In genomic region chr5:122774519-122774860, GRCh38 we compare ENCODE assay signal across 8 cellular contexts. TPM values are rescaled to one million over a fixed set of nuclear protein-coding genes. Genes with fewer than 3 reads are reported as not detected.
DNase-seq lines count a peak whose midpoint lies in the region; ATAC-seq and TF ChIP-seq lines count a peak whose summit lies in the region.

No MANE protein-coding gene starts in this region.

- TF ChIP-seq RAD21 in SK-N-SH (IDR thresholded peaks at IDR 0.05; ENCODE audit: low read length), result no peak

- WGBS in SK-N-SH (ENCODE audit: low lambda C conversion rate), result 40% methylated on average over 7 of the region's 8 CpGs
- 17 to 29% methylated on average over 8 of the region's 8 CpGs for WGBS in sigmoid colon, 2 donors

- H3F3A ChIP-seq in SK-N-SH (replicated peaks; ENCODE audit: insufficient read depth), result no peaks in the 10 kb centered on the region

- H3K27ac ChIP-seq in SK-N-SH (ENCODE audit: low read depth in 2 of 2, low read length in 1 of 2), result peak overlapping the region in 1 of 2 experiments; percentile 68; a peak in 2 of 4 replicates
- H3K27ac ChIP-seq in sigmoid colon, result peak overlapping the region; percentile 80 to 94 (median 88)

- peak overlapping the region; percentile 98 to 99; a peak in 3 of 4 replicates for H3K4me3 ChIP-seq in SK-N-SH (ENCODE audit: low read depth in 2 of 2, low read length in 1 of 2)
- peak overlapping the region; percentile 68 to 94 (median 86) for H3K4me3 ChIP-seq in sigmoid colon

- TF ChIP-seq POLR2A in sigmoid colon (IDR thresholded peaks at IDR 0.05), result no peak

- POLR2A ChIA-PET in SK-N-SH (lab: Yijun Ruan, JAX), result interaction anchor here (0.6 kb wide), 1 partner anchor 16 kb away, joined by 5 read pairs; no protein-coding TSS in a partner anchor

- peak overlapping the region; percentile 52; the same call in 1 of the 2 replicates for H3K9ac ChIP-seq in SK-N-SH

- H3K9me3 Mint-ChIP-seq in glutamatergic neuron (ENCODE audit: unreplicated experiment), result peaks cover 3% of the 10 kb centered on the region

- H3K4me2 ChIP-seq in SK-N-SH, result peak overlapping the region; percentile 81; the same call in 1 of the 2 replicates

- peaks cover 43% of the 10 kb centered on the region for H3K79me2 ChIP-seq in SK-N-SH (ENCODE audit: insufficient read depth)

- intact Hi-C loops in sigmoid colon (cut with DNase I), result loop anchor here (2.0 to 10.0 kb wide), 3 partner anchors 70 to 590 kb away; partner anchors contain the start of genes PRDM6 and SNX24

- no peak for DNase-seq in SK-N-SH
- no peak for DNase-seq in glutamatergic neuron
- no peak for DNase-seq in sigmoid colon
- DNase-seq in NCI-H510A (lab: John Stamatoyannopoulos, UW), result no peak
- no peak for DNase-seq in GM13976 (ENCODE audit: low spot score)
- DNase-seq in GM10266 (ENCODE audit: extremely low spot score), result no peak

- H3K36me3 ChIP-seq in SK-N-SH (replicated peaks in 1 of 2; ENCODE audit: control insufficient read depth in 1 of 2, insufficient read depth in 2 of 2, low read length in 1 of 2), result no peaks in the 10 kb centered on the region
- no peaks in the 10 kb centered on the region for H3K36me3 ChIP-seq in sigmoid colon

- no peaks in the 10 kb centered on the region for H3K27me3 Mint-ChIP-seq in glutamatergic neuron (ENCODE audit: unreplicated experiment)

- H3K9me2 ChIP-seq in SK-N-SH, result no peaks in the 10 kb centered on the region

- H3K4me1 ChIP-seq in SK-N-SH (ENCODE audit: control insufficient read depth in 1 of 2, insufficient read depth in 2 of 2, low read depth in 1 of 2, low read length in 1 of 2), result peaks cover 5 to 11% of the 10 kb centered on the region in 2 experiments; a peak in 3 of 4 replicates
- H3K4me1 ChIP-seq in sigmoid colon, result peaks cover 0 to 34% (median 19%) of the 10 kb centered on the region in 4 donors

- peak overlapping the region; percentile 99 for H2AFZ ChIP-seq in SK-N-SH (ENCODE audit: low read depth)

- peak overlapping the region; percentile 84 for H3K4me3 Mint-ChIP-seq in glutamatergic neuron (ENCODE audit: unreplicated experiment)

- CTCF ChIA-PET in SK-N-SH (lab: Yijun Ruan, JAX), result interaction anchor here (0.7 to 2.8 kb wide), 3 partner anchors 21 to 258 kb away, joined by 3 to 7 read pairs (median 3); no protein-coding TSS in a partner anchor

- H3K9me3 ChIP-seq in SK-N-SH, result no peaks in the 10 kb centered on the region
- no peaks in the 10 kb centered on the region for H3K9me3 ChIP-seq in sigmoid colon

- in situ Hi-C loops in GM13976 (cut with MboI; ENCODE audit: low sequenced_read_pairs, unreplicated experiment), result no loop called here

- H3K27me3 ChIP-seq in SK-N-SH (ENCODE audit: insufficient read depth) (no peaks in the 10 kb centered on the region), sigmoid colon (no peaks in the 10 kb centered on the region)

- peak; percentile 45 for ATAC-seq in GM18907 (IDR thresholded peaks at IDR 0.05; ENCODE audit: unreplicated experiment)
- peak; percentile 22 for ATAC-seq in HG02840 (IDR thresholded peaks at IDR 0.05; ENCODE audit: low FRiP score, unreplicated experiment)

- H3K27ac Mint-ChIP-seq in glutamatergic neuron (ENCODE audit: unreplicated experiment), result peak overlapping the region; percentile 60

- H3K4me1 Mint-ChIP-seq in glutamatergic neuron (ENCODE audit: low read depth, unreplicated experiment), result peaks cover 3% of the 10 kb centered on the region

- no peaks in the 10 kb centered on the region for H3K36me3 Mint-ChIP-seq in glutamatergic neuron (ENCODE audit: unreplicated experiment)

- H4K20me1 ChIP-seq in SK-N-SH (ENCODE audit: insufficient read depth), result peaks cover 10% of the 10 kb centered on the region; the same call in 1 of the 2 replicates

- TF ChIP-seq CTCF in SK-N-SH (IDR thresholded peaks at IDR 0.05), result no peak
- TF ChIP-seq CTCF in glutamatergic neuron (IDR thresholded peaks at IDR 0.05; ENCODE audit: partially characterized antibody, unreplicated experiment), result no peak
- TF ChIP-seq CTCF in sigmoid colon (IDR thresholded peaks at IDR 0.05), result no peak
- TF ChIP-seq CTCF in GM13976 (IDR thresholded peaks at IDR 0.05; ENCODE audit: borderline replicate concordance, control extremely low read depth, extremely low read depth, insufficient read depth, missing control alignments), result no peak
- TF ChIP-seq CTCF in GM10266 (IDR thresholded peaks at IDR 0.05; ENCODE audit: control insufficient read depth, insufficient read depth, low read depth, missing control alignments), result no peak

- no peak for TF ChIP-seq EP300 in SK-N-SH (IDR thresholded peaks at IDR 0.05; ENCODE audit: borderline replicate concordance in 1 of 2, low read depth in 1 of 2, low read length in 1 of 2)
- TF ChIP-seq EP300 in sigmoid colon (IDR thresholded peaks at IDR 0.05), result no peak

TF ChIP-seq in SK-N-SH, 30 proteins besides CTCF, POLR2A, EP300 and RAD21 (continues in another document):
- no peak for TF ChIP-seq ELF1 (IDR thresholded peaks at IDR 0.05)
- TF ChIP-seq, protein P1, sequence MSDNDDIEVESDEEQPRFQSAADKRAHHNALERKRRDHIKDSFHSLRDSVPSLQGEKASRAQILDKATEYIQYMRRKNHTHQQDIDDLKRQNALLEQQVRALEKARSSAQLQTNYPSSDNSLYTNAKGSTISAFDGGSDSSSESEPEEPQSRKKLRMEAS (IDR thresholded peaks at IDR 0.05; ENCODE audit: low read depth), result no peak
- no peak for TF ChIP-seq POLR2AphosphoS5 (IDR thresholded peaks at IDR 0.05; ENCODE audit: low read depth, low read length)
- TF ChIP-seq ZBTB33 (IDR thresholded peaks at IDR 0.05; ENCODE audit: borderline replicate concordance, low read depth), result no peak
- TF ChIP-seq, protein P2, sequence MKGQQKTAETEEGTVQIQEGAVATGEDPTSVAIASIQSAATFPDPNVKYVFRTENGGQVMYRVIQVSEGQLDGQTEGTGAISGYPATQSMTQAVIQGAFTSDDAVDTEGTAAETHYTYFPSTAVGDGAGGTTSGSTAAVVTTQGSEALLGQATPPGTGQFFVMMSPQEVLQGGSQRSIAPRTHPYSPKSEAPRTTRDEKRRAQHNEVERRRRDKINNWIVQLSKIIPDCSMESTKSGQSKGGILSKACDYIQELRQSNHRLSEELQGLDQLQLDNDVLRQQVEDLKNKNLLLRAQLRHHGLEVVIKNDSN (IDR thresholded peaks at IDR 0.05; ENCODE audit: borderline replicate concordance, low read depth), result no peak
- TF ChIP-seq RFX5 (IDR thresholded peaks at IDR 0.05; ENCODE audit: low read length), result no peak
- TF ChIP-seq USF2 (IDR thresholded peaks at IDR 0.05; ENCODE audit: borderline replicate concordance, low read depth, low read length), result no peak
- no peak for TF ChIP-seq REST (IDR thresholded peaks at IDR 0.05; ENCODE audit: low read depth, low read length)
- no peak for TF ChIP-seq TAF1 (IDR thresholded peaks at IDR 0.05; ENCODE audit: borderline replicate concordance, low read depth, low read length)
- no peak for TF ChIP-seq FOXJ3 (CRISPR knock-in tag; IDR thresholded peaks at IDR 0.05)
- no peak for TF ChIP-seq TCF12 (IDR thresholded peaks at IDR 0.05)

RNA-seq across cellular contexts. Expression of gene SNX2, which starts 0.4 kb away (rescaled TPM):
- 17.4 and 23.2 TPM in 2 replicates for polyA plus RNA-seq in SK-N-SH (2012; rRNA removed)
- polyA plus RNA-seq in SK-N-SH (2012; cell fraction: cytosol; rRNA removed), result 32.8 and 40.0 TPM in 2 replicates
- 3.6 and 8.8 TPM in 2 replicates for polyA plus RNA-seq in SK-N-SH (2012; cell fraction: nucleus; rRNA removed)
- 47.0 TPM for total RNA-seq in glutamatergic neuron (ENCODE audit: unreplicated experiment)
- total RNA-seq in sigmoid colon, result 100 to 1,000 TPM in 1 of 4 donors, 10 to 100 TPM in 3; 50.2 to 111 (median 82.3) TPM
- 10 to 100 TPM; 48.6 to 61.5 (median 56.5) TPM for polyA plus RNA-seq in sigmoid colon
